19 cellular contexts compared by ENCODE assay signal in the genomic region with DNA sequence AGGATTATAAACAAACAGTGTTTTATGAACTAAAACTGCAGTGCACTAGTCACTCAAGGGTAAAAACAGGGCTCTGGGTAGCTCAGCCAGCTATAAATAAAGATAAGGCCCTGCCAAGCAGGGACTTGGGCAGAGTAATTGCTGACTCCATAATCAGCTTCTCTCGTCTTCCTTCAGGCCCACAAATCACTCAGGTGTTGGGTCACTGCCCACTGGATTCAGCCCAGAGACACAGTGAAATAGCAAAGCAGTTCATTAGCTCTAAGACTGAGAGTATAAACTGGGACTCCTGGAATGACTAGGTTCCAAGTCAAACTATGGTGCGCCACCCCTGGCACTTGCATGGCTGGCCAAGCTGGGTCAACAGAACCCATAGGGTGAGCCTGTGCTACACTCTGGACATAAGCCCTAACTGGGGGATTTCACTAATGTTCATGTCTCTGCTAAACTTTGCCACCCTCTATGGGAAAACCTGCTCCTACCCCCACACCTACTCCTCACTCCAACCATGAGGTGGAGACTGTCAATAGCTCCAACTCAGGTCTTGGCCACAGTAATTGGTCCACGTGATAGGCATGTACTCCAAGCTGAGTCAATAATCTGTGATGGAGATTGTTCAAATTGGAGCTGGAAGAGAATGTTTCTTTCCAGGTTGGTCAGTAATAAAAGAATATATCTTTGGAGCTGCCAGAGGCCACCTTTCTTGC.
DNase-seq lines count a peak whose midpoint lies in the region; ATAC-seq and TF ChIP-seq lines count a peak whose summit lies in the region.
"Had no signal": no experiment of that assay in that cellular context is flagged by ENCODE, and none has a peak within 500 bp of the region (broad histone marks: within the 10 kb centered on the region; RNA-seq: fewer than 3 reads in every experiment).

No MANE protein-coding gene starts in this region.

- ATAC-seq in GM21737 (IDR thresholded peaks at IDR 0.05; ENCODE audit: unreplicated experiment) = no peak
- ATAC-seq: A549; effector memory CD8-positive, alpha-beta T cell had no signal

- H3K27me3 ChIP-seq in left ventricle myocardium inferior (ENCODE audit: low read depth) = peaks cover 3% of the 10 kb centered on the region
- H3K27me3 ChIP-seq in parathyroid adenoma (ENCODE audit: control insufficient read depth, insufficient read depth, low read length) = no peaks in the 10 kb centered on the region
- H3K27me3 ChIP-seq: breast epithelium, SJSA1 had no signal

- no peaks in the 10 kb centered on the region for H3K9me3 ChIP-seq in left ventricle myocardium inferior (replicated peaks)
- no peaks in the 10 kb centered on the region for H3K9me3 ChIP-seq in parathyroid adenoma (ENCODE audit: control insufficient read depth, low read length)
- H3K9me3 ChIP-seq: A549, breast epithelium, SJSA1 had no signal

- peak; percentile 80 for DNase-seq in A172 (ENCODE audit: low spot score)
- DNase-seq in NCI-H226 = peak; percentile 78
- peak; percentile 60 for DNase-seq in left ventricle myocardium inferior
- DNase-seq in SKM-1 (lab: John Stamatoyannopoulos, UW; ENCODE audit: unreplicated experiment) = no peak
- DNase-seq in NCI-H774 (lab: John Stamatoyannopoulos, UW) = no peak
- DNase-seq in NCI-H69 (lab: John Stamatoyannopoulos, UW) = no peak
- DNase-seq: activated CD8-positive, alpha-beta memory T cell treated with anti-CD3 and anti-CD28 coated beads for 24 hours; activated gamma-delta T cell; effector memory CD8-positive, alpha-beta T cell; foreskin fibroblast; MV-4-11; NCI-H2171 treated with DMSO at 0.1 percent for 48 hours; NK-92 treated with Interleukin-12 subunit alpha and Interleukin-12 subunit beta, amount 100 ng/mL, for 24 hours; stimulated activated CD4-positive, alpha-beta T cell treated with anti-CD3 and anti-CD28 coated beads, Interleukin-2, amount 100 ng/mL, for 24 hours had no signal

- H3K4me3 ChIP-seq in left ventricle myocardium inferior = no peak overlapping the region
- no peak overlapping the region for H3K4me3 ChIP-seq in parathyroid adenoma (ENCODE audit: low read depth, low read length)
- H3K4me3 ChIP-seq: A549, breast epithelium, SJSA1 had no signal

- no peak for TF ChIP-seq CTCF in left ventricle myocardium inferior (IDR thresholded peaks at IDR 0.05; ENCODE audit: borderline replicate concordance)
- TF ChIP-seq CTCF in parathyroid adenoma (IDR thresholded peaks at IDR 0.05) = no peak

- H3K36me3 ChIP-seq in left ventricle myocardium inferior (no peaks in the 10 kb centered on the region), parathyroid adenoma (ENCODE audit: control insufficient read depth, insufficient read depth, low read length) (no peaks in the 10 kb centered on the region)
- H3K36me3 ChIP-seq: breast epithelium, SJSA1 had no signal

- H3K79me2 ChIP-seq in parathyroid adenoma = peaks cover 49% of the 10 kb centered on the region

- H2AFZ ChIP-seq in parathyroid adenoma = no peak overlapping the region

- no peak overlapping the region for H3K9ac ChIP-seq in parathyroid adenoma

- peak overlapping the region; percentile 2 for H3K4me2 ChIP-seq in parathyroid adenoma (ENCODE audit: low read length)
- H3K4me2 ChIP-seq: A549 had no signal

- peaks cover 29% of the 10 kb centered on the region for H3K4me1 ChIP-seq in left ventricle myocardium inferior
- H3K4me1 ChIP-seq in parathyroid adenoma = peaks cover 36% of the 10 kb centered on the region
- H3K4me1 ChIP-seq: breast epithelium, SJSA1 had no signal

- peak overlapping the region; percentile 37 for H3K27ac ChIP-seq in left ventricle myocardium inferior (replicated peaks)
- peak overlapping the region; percentile 51 for H3K27ac ChIP-seq in parathyroid adenoma
- H3K27ac ChIP-seq: SJSA1 had no signal

- intact Hi-C loops in left ventricle myocardium inferior (cut with micrococcal nuclease) = no loop called here

Comparison
In these comparisons a context has a peak if more than half of its experiments do, and no peak if none do; other contexts are left out.
1. DNase-seq: peak in A172 (single experiment), NCI-H226 (single experiment) and left ventricle myocardium inferior (single experiment); none in SKM-1 (single experiment), NCI-H774 (single experiment) and NCI-H69 (single experiment).